2 cellular contexts compared by ENCODE assay signal in the genomic region with DNA sequence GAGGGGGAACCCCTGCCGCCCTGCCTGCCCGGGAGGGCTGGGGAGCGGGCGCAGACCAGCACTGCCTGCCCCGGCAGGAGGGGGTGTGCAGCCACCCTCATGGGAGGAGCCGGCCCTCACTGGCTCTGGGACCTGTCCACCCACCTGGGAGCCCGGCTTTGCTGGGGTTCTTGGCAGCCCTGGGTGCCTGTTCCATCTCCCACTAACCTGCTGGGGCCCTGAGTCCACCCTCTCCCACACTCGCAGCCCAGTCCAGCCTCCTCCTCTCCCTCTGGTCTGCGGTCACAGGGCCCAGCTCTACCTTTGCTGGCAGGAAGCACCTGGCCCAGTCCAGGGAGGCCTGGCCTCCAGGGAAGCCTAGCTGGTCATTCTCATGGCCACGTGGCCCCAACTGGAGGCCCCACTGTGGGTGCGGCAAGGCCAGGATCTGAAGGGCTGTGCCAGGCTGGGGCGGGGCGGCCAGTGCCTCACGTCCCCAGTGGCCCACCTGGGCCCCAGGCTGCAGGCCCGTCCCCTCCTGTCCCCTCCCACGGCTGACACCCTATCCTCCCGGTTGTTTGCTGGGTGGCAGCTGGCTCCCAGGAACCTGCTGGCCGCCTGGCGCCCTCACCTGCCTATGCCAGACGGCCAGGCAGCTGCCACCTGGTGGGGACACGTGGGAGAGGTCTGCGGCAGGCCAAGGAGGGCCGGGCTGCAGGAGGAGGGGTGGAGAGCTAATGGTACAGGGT.
A peak's percentile ranks its signal among the peaks of the same experiment; 100 is the strongest.
TF ChIP-seq lines count a peak whose summit lies in the region.

TSS of gene TMEM184A (minus strand) at position 393 of the 728 bp plus-strand sequence. CDS start 721 bp downstream, outside the sequence.

TF ChIP-seq in K562, 482 proteins besides CTCF, POLR2A, EP300 and RAD21 (continued from another document and continues in another):
- TF ChIP-seq RBM22 (IDR thresholded peaks at IDR 0.05; ENCODE audit: low read depth, low read length, poor library complexity, severe bottlenecking) = no peak
- peak; percentile 57 for TF ChIP-seq ZFX (CRISPR knock-in tag; IDR thresholded peaks at IDR 0.05)
- no peak for TF ChIP-seq MED1 (CRISPR knock-in tag; IDR thresholded peaks at IDR 0.05; ENCODE audit: borderline replicate concordance)
- TF ChIP-seq ARID2 (IDR thresholded peaks at IDR 0.05) = no peak
- no peak for TF ChIP-seq ZNF830 (CRISPR knock-in tag; IDR thresholded peaks at IDR 0.05)
- no peak for TF ChIP-seq TOE1 (IDR thresholded peaks at IDR 0.05; ENCODE audit: borderline replicate concordance)
- TF ChIP-seq TOE1 (CRISPR knock-in tag; IDR thresholded peaks at IDR 0.05; ENCODE audit: borderline replicate concordance, low read depth) = no peak
- TF ChIP-seq ILF3 (IDR thresholded peaks at IDR 0.05; ENCODE audit: borderline replicate concordance) = no peak
- no peak for TF ChIP-seq ZNF217 (CRISPR knock-in tag; IDR thresholded peaks at IDR 0.05)
- TF ChIP-seq ZEB2 (IDR thresholded peaks at IDR 0.05) = 0 out of 2 replicates have a peak, but pooled peaks have one; percentile 38
- no peak for TF ChIP-seq MEIS2 (IDR thresholded peaks at IDR 0.05; ENCODE audit: partially characterized antibody)
- TF ChIP-seq U2AF1 (optimal IDR thresholded peaks at IDR 0.05; ENCODE audit: low read depth, low read length) = no peak
- TF ChIP-seq, protein P1, sequence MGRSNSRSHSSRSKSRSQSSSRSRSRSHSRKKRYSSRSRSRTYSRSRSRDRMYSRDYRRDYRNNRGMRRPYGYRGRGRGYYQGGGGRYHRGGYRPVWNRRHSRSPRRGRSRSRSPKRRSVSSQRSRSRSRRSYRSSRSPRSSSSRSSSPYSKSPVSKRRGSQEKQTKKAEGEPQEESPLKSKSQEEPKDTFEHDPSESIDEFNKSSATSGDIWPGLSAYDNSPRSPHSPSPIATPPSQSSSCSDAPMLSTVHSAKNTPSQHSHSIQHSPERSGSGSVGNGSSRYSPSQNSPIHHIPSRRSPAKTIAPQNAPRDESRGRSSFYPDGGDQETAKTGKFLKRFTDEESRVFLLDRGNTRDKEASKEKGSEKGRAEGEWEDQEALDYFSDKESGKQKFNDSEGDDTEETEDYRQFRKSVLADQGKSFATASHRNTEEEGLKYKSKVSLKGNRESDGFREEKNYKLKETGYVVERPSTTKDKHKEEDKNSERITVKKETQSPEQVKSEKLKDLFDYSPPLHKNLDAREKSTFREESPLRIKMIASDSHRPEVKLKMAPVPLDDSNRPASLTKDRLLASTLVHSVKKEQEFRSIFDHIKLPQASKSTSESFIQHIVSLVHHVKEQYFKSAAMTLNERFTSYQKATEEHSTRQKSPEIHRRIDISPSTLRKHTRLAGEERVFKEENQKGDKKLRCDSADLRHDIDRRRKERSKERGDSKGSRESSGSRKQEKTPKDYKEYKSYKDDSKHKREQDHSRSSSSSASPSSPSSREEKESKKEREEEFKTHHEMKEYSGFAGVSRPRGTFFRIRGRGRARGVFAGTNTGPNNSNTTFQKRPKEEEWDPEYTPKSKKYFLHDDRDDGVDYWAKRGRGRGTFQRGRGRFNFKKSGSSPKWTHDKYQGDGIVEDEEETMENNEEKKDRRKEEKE (IDR thresholded peaks at IDR 0.05; ENCODE audit: borderline replicate concordance in 1 of 2, control insufficient read depth in 1 of 2, low read depth in 2 of 2, low read length in 1 of 2) = no peak
- no peak for TF ChIP-seq U2AF2 (optimal IDR thresholded peaks at IDR 0.05; ENCODE audit: low read depth, low read length)
- TF ChIP-seq ZNF263 (CRISPR knock-in tag; IDR thresholded peaks at IDR 0.05; ENCODE audit: borderline replicate concordance) = 0 out of 2 replicates have a peak, but pooled peaks have one; percentile 24
- TF ChIP-seq LCOR (CRISPR knock-in tag; IDR thresholded peaks at IDR 0.05) = no peak
- TF ChIP-seq KLF10 (CRISPR knock-in tag; IDR thresholded peaks at IDR 0.05) = no peak
- peak; percentile 27 for TF ChIP-seq CTCFL (IDR thresholded peaks at IDR 0.05; ENCODE audit: borderline replicate concordance, insufficient read depth, low read depth, low read length, poor library complexity, severe bottlenecking)
- TF ChIP-seq HNRNPUL1 (IDR thresholded peaks at IDR 0.05; ENCODE audit: low read length) = no peak
- TF ChIP-seq ETS2 (tag; IDR thresholded peaks at IDR 0.05; ENCODE audit: borderline replicate concordance, poor library complexity, severe bottlenecking) = no peak
- TF ChIP-seq TBP (optimal IDR thresholded peaks at IDR 0.05; ENCODE audit: low read depth, low read length) = no peak
- TF ChIP-seq NR4A1 (CRISPR knock-in tag; IDR thresholded peaks at IDR 0.05) = no peak
- no peak for TF ChIP-seq NR4A1 (tag; IDR thresholded peaks at IDR 0.05)
- TF ChIP-seq, protein P2, sequence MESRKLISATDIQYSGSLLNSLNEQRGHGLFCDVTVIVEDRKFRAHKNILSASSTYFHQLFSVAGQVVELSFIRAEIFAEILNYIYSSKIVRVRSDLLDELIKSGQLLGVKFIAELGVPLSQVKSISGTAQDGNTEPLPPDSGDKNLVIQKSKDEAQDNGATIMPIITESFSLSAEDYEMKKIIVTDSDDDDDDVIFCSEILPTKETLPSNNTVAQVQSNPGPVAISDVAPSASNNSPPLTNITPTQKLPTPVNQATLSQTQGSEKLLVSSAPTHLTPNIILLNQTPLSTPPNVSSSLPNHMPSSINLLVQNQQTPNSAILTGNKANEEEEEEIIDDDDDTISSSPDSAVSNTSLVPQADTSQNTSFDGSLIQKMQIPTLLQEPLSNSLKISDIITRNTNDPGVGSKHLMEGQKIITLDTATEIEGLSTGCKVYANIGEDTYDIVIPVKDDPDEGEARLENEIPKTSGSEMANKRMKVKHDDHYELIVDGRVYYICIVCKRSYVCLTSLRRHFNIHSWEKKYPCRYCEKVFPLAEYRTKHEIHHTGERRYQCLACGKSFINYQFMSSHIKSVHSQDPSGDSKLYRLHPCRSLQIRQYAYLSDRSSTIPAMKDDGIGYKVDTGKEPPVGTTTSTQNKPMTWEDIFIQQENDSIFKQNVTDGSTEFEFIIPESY (CRISPR knock-in tag; IDR thresholded peaks at IDR 0.05) = peak; percentile 94
- TF ChIP-seq BACH1 (tag; IDR thresholded peaks at IDR 0.05) = no peak

TF ChIP-seq in liver, 16 proteins besides CTCF, POLR2A, EP300 and RAD21:
- TF ChIP-seq, protein P3, sequence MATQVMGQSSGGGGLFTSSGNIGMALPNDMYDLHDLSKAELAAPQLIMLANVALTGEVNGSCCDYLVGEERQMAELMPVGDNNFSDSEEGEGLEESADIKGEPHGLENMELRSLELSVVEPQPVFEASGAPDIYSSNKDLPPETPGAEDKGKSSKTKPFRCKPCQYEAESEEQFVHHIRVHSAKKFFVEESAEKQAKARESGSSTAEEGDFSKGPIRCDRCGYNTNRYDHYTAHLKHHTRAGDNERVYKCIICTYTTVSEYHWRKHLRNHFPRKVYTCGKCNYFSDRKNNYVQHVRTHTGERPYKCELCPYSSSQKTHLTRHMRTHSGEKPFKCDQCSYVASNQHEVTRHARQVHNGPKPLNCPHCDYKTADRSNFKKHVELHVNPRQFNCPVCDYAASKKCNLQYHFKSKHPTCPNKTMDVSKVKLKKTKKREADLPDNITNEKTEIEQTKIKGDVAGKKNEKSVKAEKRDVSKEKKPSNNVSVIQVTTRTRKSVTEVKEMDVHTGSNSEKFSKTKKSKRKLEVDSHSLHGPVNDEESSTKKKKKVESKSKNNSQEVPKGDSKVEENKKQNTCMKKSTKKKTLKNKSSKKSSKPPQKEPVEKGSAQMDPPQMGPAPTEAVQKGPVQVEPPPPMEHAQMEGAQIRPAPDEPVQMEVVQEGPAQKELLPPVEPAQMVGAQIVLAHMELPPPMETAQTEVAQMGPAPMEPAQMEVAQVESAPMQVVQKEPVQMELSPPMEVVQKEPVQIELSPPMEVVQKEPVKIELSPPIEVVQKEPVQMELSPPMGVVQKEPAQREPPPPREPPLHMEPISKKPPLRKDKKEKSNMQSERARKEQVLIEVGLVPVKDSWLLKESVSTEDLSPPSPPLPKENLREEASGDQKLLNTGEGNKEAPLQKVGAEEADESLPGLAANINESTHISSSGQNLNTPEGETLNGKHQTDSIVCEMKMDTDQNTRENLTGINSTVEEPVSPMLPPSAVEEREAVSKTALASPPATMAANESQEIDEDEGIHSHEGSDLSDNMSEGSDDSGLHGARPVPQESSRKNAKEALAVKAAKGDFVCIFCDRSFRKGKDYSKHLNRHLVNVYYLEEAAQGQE (IDR thresholded peaks at IDR 0.05) = peak; percentile 71
- TF ChIP-seq FOXA2 (IDR thresholded peaks at IDR 0.05) (peak; percentile 44), FOXA1 (IDR thresholded peaks at IDR 0.05) (peak; percentile 68), HNF4A (conservative IDR thresholded peaks at IDR 0.05) (peak in 1 of 2 donors; percentile 52), SP1 (IDR thresholded peaks at IDR 0.05) (peak; percentile 80), YY1 (IDR thresholded peaks at IDR 0.05) (peak; percentile 75), RXRA (IDR thresholded peaks at IDR 0.05) (peak; percentile 59 to 63), EGR1 (IDR thresholded peaks at IDR 0.05; ENCODE audit: low read depth in 2 of 2) (peak in 1 of 2 donors; percentile 19), NR2F2 (IDR thresholded peaks at IDR 0.05) (no peak), GABPA (IDR thresholded peaks at IDR 0.05 in 1 of 2, conservative IDR thresholded peaks at IDR 0.05 in 1 of 2) (peak in 1 of 2 donors; percentile 80), JUND (IDR thresholded peaks at IDR 0.05) (peak in 1 of 2 donors; percentile 42), TAF1 (conservative IDR thresholded peaks at IDR 0.05) (peak; percentile 7), HNF4G (IDR thresholded peaks at IDR 0.05) (no peak), MAX (IDR thresholded peaks at IDR 0.05) (no peak)
- TF ChIP-seq, protein P2 (IDR thresholded peaks at IDR 0.05) = no peak
- TF ChIP-seq, protein P4, sequence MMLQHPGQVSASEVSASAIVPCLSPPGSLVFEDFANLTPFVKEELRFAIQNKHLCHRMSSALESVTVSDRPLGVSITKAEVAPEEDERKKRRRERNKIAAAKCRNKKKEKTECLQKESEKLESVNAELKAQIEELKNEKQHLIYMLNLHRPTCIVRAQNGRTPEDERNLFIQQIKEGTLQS (IDR thresholded peaks at IDR 0.05) = no peak
